In genomic region chr3:13872451-13872850, GRCh38 we compare ENCODE assay signal across 24 cellular contexts. TPM values are rescaled to one million over a fixed set of nuclear protein-coding genes. Genes with fewer than 3 reads are reported as not detected.
"Had no signal": no experiment of that assay in that cellular context is flagged by ENCODE, and none has a peak within 500 bp of the region (broad histone marks: within the 10 kb centered on the region; RNA-seq: fewer than 3 reads in every experiment).

No MANE protein-coding gene starts in this region.

- DNase-seq: activated CD4-positive, alpha-beta memory T cell treated with anti-CD3 and anti-CD28 coated beads for 36 hours; activated T-cell treated with anti-CD3 and anti-CD28 coated beads, Interleukin-2, amount 50 U/mL, for 48 hours; dermis blood vessel endothelial cell; effector CD8-positive, alpha-beta T cell; erythroblast; foreskin keratinocyte; left ventricle myocardium inferior; stimulated activated CD4-positive, alpha-beta T cell treated with anti-CD3 and anti-CD28 coated beads, Interleukin-15, amount 100 ng/mL, for 24 hours; stimulated activated naive B cell treated with anti-CD40 and anti-IgM and Interleukin-4, amounts not matched to agents 10 μg/mL and 1 μg/mL and 100 μg/mL, for 72 hours; T-helper 1 cell; T1000; testis; trophoblast cell had no signal

- H3K36me3 ChIP-seq: left ventricle myocardium inferior, vagina had no signal

- H3K4me3 ChIP-seq: left ventricle myocardium inferior, smooth muscle cell, testis, vagina had no signal

- H3K27me3 Mint-ChIP-seq: activated CD4-positive, alpha-beta memory T cell treated with anti-CD3 and anti-CD28 coated beads for 36 hours; activated naive CD4-positive, alpha-beta T cell treated with anti-CD3 and anti-CD28 coated beads, Interleukin-2, amount 50 U/mL, for 24 hours had no signal

- H3K4me1 Mint-ChIP-seq: mesothelial cell of epicardium; nephron; stimulated activated naive B cell treated with anti-CD40 and anti-IgM and Interleukin-4, amounts not matched to agents 10 μg/mL and 1 μg/mL and 100 μg/mL, for 72 hours had no signal

- H3K9ac ChIP-seq: parathyroid adenoma had no signal

- H3K36me3 Mint-ChIP-seq: stimulated activated naive B cell treated with anti-CD40 and anti-IgM and Interleukin-4, amounts not matched to agents 10 μg/mL and 1 μg/mL and 100 μg/mL, for 72 hours; WTC11 had no signal

- H3K27ac Mint-ChIP-seq: activated CD4-positive, alpha-beta memory T cell treated with anti-CD3 and anti-CD28 coated beads for 36 hours; mesothelial cell of epicardium; nephron; stimulated activated naive B cell treated with anti-CD40 and anti-IgM and Interleukin-4, amounts not matched to agents 10 μg/mL and 1 μg/mL and 100 μg/mL, for 72 hours; WTC11 had no signal

- ATAC-seq: foreskin keratinocyte; sciatic nerve; stimulated activated naive B cell treated with anti-CD40 and anti-IgM and Interleukin-4, amounts not matched to agents 10 μg/mL and 1 μg/mL and 100 μg/mL, for 72 hours; WTC11 had no signal

- H3K4me3 Mint-ChIP-seq: activated CD4-positive, alpha-beta memory T cell treated with anti-CD3 and anti-CD28 coated beads for 36 hours; activated naive CD4-positive, alpha-beta T cell treated with anti-CD3 and anti-CD28 coated beads, Interleukin-2, amount 50 U/mL, for 24 hours; brain; mesothelial cell of epicardium; nephron; stimulated activated naive B cell treated with anti-CD40 and anti-IgM and Interleukin-4, amounts not matched to agents 10 μg/mL and 1 μg/mL and 100 μg/mL, for 72 hours; WTC11 had no signal

- H3K27me3 ChIP-seq: foreskin keratinocyte, testis, vagina had no signal

- H3K27ac ChIP-seq: foreskin keratinocyte, left ventricle myocardium inferior, parathyroid adenoma, testis, vagina had no signal

- H3K9me3 ChIP-seq: testis, vagina had no signal

- H3K9me3 Mint-ChIP-seq: activated CD4-positive, alpha-beta memory T cell treated with anti-CD3 and anti-CD28 coated beads for 36 hours; activated naive CD4-positive, alpha-beta T cell treated with anti-CD3 and anti-CD28 coated beads, Interleukin-2, amount 50 U/mL, for 24 hours; mesothelial cell of epicardium had no signal

- H3K4me1 ChIP-seq: left ventricle myocardium inferior, parathyroid adenoma, testis, vagina had no signal

RNA-seq across cellular contexts. Expression of gene WNT7A, which starts 7.4 kb away (rescaled TPM):
- total RNA-seq: aorta, left ventricle myocardium inferior, lung microvascular endothelial cell, sciatic nerve, vagina had no signal
- polyA plus RNA-seq: aorta had no signal
